In the genomic region with DNA sequence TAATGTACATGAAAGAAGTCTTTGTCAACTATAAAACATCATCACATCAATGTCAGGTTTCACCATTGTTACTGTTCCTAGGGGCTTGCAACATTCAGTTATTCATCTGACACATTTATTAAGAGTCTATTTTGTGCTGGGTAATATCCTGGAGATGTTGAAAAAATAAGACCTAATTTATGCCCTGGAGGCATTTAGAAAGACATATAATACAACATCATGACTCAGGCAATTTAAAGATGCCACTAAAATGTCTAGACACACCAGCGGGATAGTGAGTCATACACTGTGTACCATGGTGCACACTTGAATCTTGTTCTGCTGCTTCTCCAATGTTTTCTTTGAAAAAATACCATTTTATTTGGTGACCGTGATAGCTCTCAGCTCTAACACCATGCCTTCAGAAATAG, we compare ENCODE assay signal across 11 cellular contexts. TPM values are rescaled to one million over a fixed set of nuclear protein-coding genes. Genes with fewer than 3 reads are reported as not detected.
DNase-seq lines count a peak whose midpoint lies in the region; ATAC-seq and TF ChIP-seq lines count a peak whose summit lies in the region.
"Had no signal": no experiment of that assay in that cellular context is flagged by ENCODE, and none has a peak within 500 bp of the region (broad histone marks: within the 10 kb centered on the region; RNA-seq: fewer than 3 reads in every experiment).

No MANE protein-coding gene starts in this region.

- peaks cover 9% of the 10 kb centered on the region for H3K4me1 ChIP-seq in mucosa of descending colon (ENCODE audit: low read depth)

- H3K9me3 Mint-ChIP-seq in MCF 10A (ENCODE audit: unreplicated experiment) (no peaks in the 10 kb centered on the region), glutamatergic neuron (ENCODE audit: unreplicated experiment) (no peaks in the 10 kb centered on the region)
- H3K9me3 Mint-ChIP-seq: activated naive CD4-positive, alpha-beta T cell treated with anti-CD3 and anti-CD28 coated beads, Interleukin-2, amount 10 ng/mL, durations not matched to agents 7 days and 5 days; CD4-positive, CD25-positive, alpha-beta regulatory T cell had no signal

- CTCF ChIA-PET in MCF 10A (lab: Yijun Ruan, JAX): interaction anchor here (0.6 to 2.1 kb wide), 6 partner anchors 9 to 106 kb away, joined by 3 to 6 read pairs (median 4); no protein-coding TSS in a partner anchor

- no TSS peak for BruUV-seq in MCF 10A (replicated peaks; lab: Mats Ljungman, UMichigan)

- H3K36me3 ChIP-seq in mucosa of descending colon (ENCODE audit: low read depth): no peaks in the 10 kb centered on the region

- peak overlapping the region; percentile 80 for H3K27ac Mint-ChIP-seq in MCF 10A (ENCODE audit: low read depth, unreplicated experiment)
- H3K27ac Mint-ChIP-seq in glutamatergic neuron (ENCODE audit: unreplicated experiment): no peak overlapping the region
- H3K27ac Mint-ChIP-seq: activated naive CD4-positive, alpha-beta T cell treated with anti-CD3 and anti-CD28 coated beads, Interleukin-2, amount 10 ng/mL, durations not matched to agents 7 days and 5 days had no signal

- intact Hi-C loops in MCF 10A (cut with micrococcal nuclease) (loop anchor here (1.0 to 10.0 kb wide), 4 partner anchors 9 to 655 kb away; a partner anchor contains a TSS), mucosa of descending colon (cut with DNase I, micrococcal nuclease) (no loop called here)

- H3K27me3 Mint-ChIP-seq in MCF 10A (ENCODE audit: insufficient read depth, unreplicated experiment) (no peaks in the 10 kb centered on the region), glutamatergic neuron (ENCODE audit: unreplicated experiment) (peaks cover 4% of the 10 kb centered on the region)

- DNase-seq in AG08395 (ENCODE audit: low spot score) (peak; percentile 81), LoVo (ENCODE audit: low spot score) (peak; percentile 87), MCF 10A (ENCODE audit: unreplicated experiment) (peak; percentile 97), mucosa of descending colon (no peak), glutamatergic neuron (no peak)
- no peak for DNase-seq in effector CD8-positive, alpha-beta T cell (lab: John Stamatoyannopoulos, UW)
- DNase-seq: activated naive CD4-positive, alpha-beta T cell treated with anti-CD3 and anti-CD28 coated beads, Interleukin-2, amount 10 ng/mL, durations not matched to agents 7 days and 5 days; CD4-positive, CD25-positive, alpha-beta regulatory T cell; hippocampal formation had no signal

- H3K4me3 ChIP-seq in mucosa of descending colon: no peak overlapping the region

- H3K36me3 Mint-ChIP-seq in MCF 10A (ENCODE audit: insufficient read depth, unreplicated experiment) (no peaks in the 10 kb centered on the region), glutamatergic neuron (ENCODE audit: unreplicated experiment) (no peaks in the 10 kb centered on the region)
- H3K36me3 Mint-ChIP-seq: activated naive CD4-positive, alpha-beta T cell treated with anti-CD3 and anti-CD28 coated beads, Interleukin-2, amount 10 ng/mL, durations not matched to agents 7 days and 5 days; CD4-positive, CD25-positive, alpha-beta regulatory T cell had no signal

- no peak for TF ChIP-seq CTCF in MCF 10A (IDR thresholded peaks at IDR 0.05; ENCODE audit: unreplicated experiment)
- TF ChIP-seq CTCF in mucosa of descending colon (IDR thresholded peaks at IDR 0.05): no peak
- TF ChIP-seq CTCF in glutamatergic neuron (IDR thresholded peaks at IDR 0.05; ENCODE audit: partially characterized antibody, unreplicated experiment): no peak

- POLR2A ChIA-PET in MCF 10A (lab: Yijun Ruan, JAX): interaction anchor here (0.6 to 2.8 kb wide), 7 partner anchors 9 to 1192 kb away, joined by 3 to 17 read pairs (median 4); no protein-coding TSS in a partner anchor

- H3K9me3 ChIP-seq in mucosa of descending colon: no peaks in the 10 kb centered on the region

- ATAC-seq in mucosa of descending colon (peak; percentile 79), GM19463 (IDR thresholded peaks at IDR 0.05; ENCODE audit: unreplicated experiment) (no peak), HG02588 (IDR thresholded peaks at IDR 0.05; ENCODE audit: unreplicated experiment) (no peak)

- peak overlapping the region; percentile 1 for H3K4me3 Mint-ChIP-seq in MCF 10A (ENCODE audit: unreplicated experiment)
- H3K4me3 Mint-ChIP-seq in glutamatergic neuron (ENCODE audit: unreplicated experiment): no peak overlapping the region
- H3K4me3 Mint-ChIP-seq: activated naive CD4-positive, alpha-beta T cell treated with anti-CD3 and anti-CD28 coated beads, Interleukin-2, amount 10 ng/mL, durations not matched to agents 7 days and 5 days; CD4-positive, CD25-positive, alpha-beta regulatory T cell had no signal

- H3K4me1 Mint-ChIP-seq in MCF 10A (ENCODE audit: insufficient read depth, unreplicated experiment): peaks cover 33% of the 10 kb centered on the region
- no peaks in the 10 kb centered on the region for H3K4me1 Mint-ChIP-seq in glutamatergic neuron (ENCODE audit: low read depth, unreplicated experiment)
- H3K4me1 Mint-ChIP-seq: activated naive CD4-positive, alpha-beta T cell treated with anti-CD3 and anti-CD28 coated beads, Interleukin-2, amount 10 ng/mL, durations not matched to agents 7 days and 5 days; CD4-positive, CD25-positive, alpha-beta regulatory T cell had no signal

RNA-seq across cellular contexts. Expression of a gene that starts 19.1 kb away (rescaled TPM):
- total RNA-seq in MCF 10A (2022) (1.1 and 1.9 TPM in 2 replicates), mucosa of descending colon (100 to 1,000 TPM in 1 of 3 donors, 10 to 100 TPM in 1, 1 to 10 TPM in 1; 4.8 to 277 (median 16.9) TPM), glutamatergic neuron (ENCODE audit: unreplicated experiment) (not detected)
- total RNA-seq: CD4-positive, CD25-positive, alpha-beta regulatory T cell had no signal

Comparison
In these comparisons a context has a peak if more than half of its experiments do, and no peak if none do; other contexts are left out.
1. DNase-seq: peak in AG08395 (single experiment), LoVo (single experiment) and MCF 10A (single experiment); none in mucosa of descending colon (0 of 3), glutamatergic neuron (single experiment) and effector CD8-positive, alpha-beta T cell (single experiment).